Comparison of ENCODE assay signal across 8 cellular contexts in the genomic region with DNA sequence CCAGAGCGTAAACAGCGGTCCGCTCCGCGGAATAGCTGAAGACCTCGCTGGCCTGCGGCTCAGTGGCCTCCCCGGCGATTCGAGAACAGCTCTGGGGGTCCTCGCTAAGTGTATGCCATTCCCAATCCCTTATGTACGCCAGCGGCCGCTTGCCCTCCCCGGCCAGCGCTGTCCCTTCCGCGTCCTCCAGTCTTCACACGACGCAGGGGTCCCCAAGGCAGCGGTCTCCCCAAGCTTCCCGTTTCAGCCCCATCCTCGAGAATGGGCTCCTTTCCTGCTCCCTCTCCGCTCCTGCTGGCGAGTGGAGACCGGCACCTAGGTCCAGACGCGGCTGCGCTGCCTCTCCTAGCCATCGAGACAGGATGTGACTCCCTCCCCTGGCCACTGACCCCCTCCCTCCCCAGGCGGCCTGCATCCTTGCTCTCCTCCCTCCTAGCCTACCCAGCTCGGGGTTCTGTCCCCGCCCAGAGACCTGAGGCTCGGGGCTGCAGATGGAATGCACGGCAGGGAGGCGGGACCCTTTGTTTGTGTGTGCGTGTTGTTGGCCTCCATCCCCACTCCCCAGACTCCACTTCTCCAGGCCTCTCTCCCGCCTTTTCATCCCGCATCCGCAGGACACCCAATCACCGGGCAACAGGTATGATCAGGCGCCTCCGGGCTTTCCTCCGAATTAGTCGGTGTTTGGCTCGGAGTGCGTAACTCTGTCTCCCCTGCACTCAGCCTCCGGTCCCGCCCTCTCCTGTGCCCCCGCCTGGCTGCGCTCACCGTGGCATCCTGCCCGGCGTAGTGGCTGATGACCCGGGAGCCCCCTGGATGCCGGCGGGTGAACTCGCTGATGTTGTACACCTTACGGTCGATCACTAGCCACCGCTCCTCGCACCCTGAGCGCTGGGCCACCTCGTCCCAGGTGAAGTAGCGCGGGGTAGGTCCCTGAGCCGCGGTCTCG. TPM values are rescaled to one million over a fixed set of nuclear protein-coding genes. Genes with fewer than 3 reads are reported as not detected.
DNase-seq lines count a peak whose midpoint lies in the region; ATAC-seq lines count a peak whose summit lies in the region.

No MANE protein-coding gene starts in this region.

- H3K4me3 ChIP-seq in mesodermal cell (ENCODE audit: extremely low read depth, insufficient read depth, low read length, poor library complexity, severe bottlenecking) = peak overlapping the region; percentile 90

- peak; percentile 44 for ATAC-seq in GM18511 (IDR thresholded peaks at IDR 0.05; ENCODE audit: unreplicated experiment)
- peak; percentile 38 for ATAC-seq in HG03064 (IDR thresholded peaks at IDR 0.05; ENCODE audit: low read depth, unreplicated experiment)
- ATAC-seq in stimulated activated naive CD8-positive, alpha-beta T cell treated with anti-CD3 and anti-CD28 coated beads, Interleukin-15, Interleukin-2, amounts not matched to agents 100 U/mL and 50 U/mL, for 24 hours = peak; percentile 76

- peak overlapping the region; percentile 95 for H3K27ac ChIP-seq in mesodermal cell (ENCODE audit: low read depth, low read length, severe bottlenecking)

- peaks cover 22% of the 10 kb centered on the region for H3K4me1 ChIP-seq in mesodermal cell (ENCODE audit: control insufficient read depth, insufficient read depth, low read length, poor library complexity, severe bottlenecking)

- 0% methylated on average over 54 to 60 of the region's 69 CpGs for WGBS in mesodermal cell (ENCODE audit: insufficient coverage in 2 of 2), 2 experiments

- H3K36me3 ChIP-seq in mesodermal cell (ENCODE audit: control insufficient read depth, insufficient read depth, low read length) = peaks cover 43% of the 10 kb centered on the region

- no peaks in the 10 kb centered on the region for H3K9me3 ChIP-seq in mesodermal cell (ENCODE audit: control insufficient read depth, low read length)

- in situ Hi-C loops in ACHN (cut with HindIII; ENCODE audit: low pct_ligation_motif_present, low pct_unique_long_range_greater_than_20kb, low sequenced_read_pairs) = no loop called here

- DNase-seq in ACHN (peak; percentile 74), NCI-H345 treated with DMSO at 0.1 percent for 48 hours (lab: John Stamatoyannopoulos, UW; ENCODE audit: unreplicated experiment) (peak; percentile 31), epidermal melanocyte (ENCODE audit: insufficient read length, low spot score) (peak; percentile 54)
- peak; percentile 64 for DNase-seq in activated CD8-positive, alpha-beta memory T cell treated with anti-CD3 and anti-CD28 coated beads, Interleukin-2, amount 50 U/mL, for 4 hours
- peak; percentile 72 for DNase-seq in stimulated activated naive CD8-positive, alpha-beta T cell treated with anti-CD3 and anti-CD28 coated beads, Interleukin-15, Interleukin-2, amounts not matched to agents 100 U/mL and 50 U/mL, for 24 hours

RNA-seq across cellular contexts. Expression of gene FADS1, which starts 0.7 kb away (rescaled TPM):
- polyA plus RNA-seq in mesodermal cell (2013, experiment 1 of 2) = 174 TPM
- polyA plus RNA-seq in mesodermal cell (2013, experiment 2 of 2) = 172 TPM

RNA-seq across cellular contexts. Expression of gene FADS2, which starts 12.0 kb away (rescaled TPM):
- 708 TPM for polyA plus RNA-seq in mesodermal cell (2013, experiment 1 of 2)
- polyA plus RNA-seq in mesodermal cell (2013, experiment 2 of 2) = 593 TPM

RNA-seq across cellular contexts. Expression of gene FEN1, which starts 23.4 kb away (rescaled TPM):
- polyA plus RNA-seq in mesodermal cell (2013, experiment 1 of 2) = 34.0 TPM
- 29.7 TPM for polyA plus RNA-seq in mesodermal cell (2013, experiment 2 of 2)

RNA-seq across cellular contexts. Expression of gene TMEM258, which starts 23.7 kb away (rescaled TPM):
- 270 TPM for polyA plus RNA-seq in mesodermal cell (2013, experiment 1 of 2)
- polyA plus RNA-seq in mesodermal cell (2013, experiment 2 of 2) = 257 TPM

Comparison
In these comparisons a context has a peak if more than half of its experiments do, and no peak if none do; other contexts are left out.
1. Peak in every context shown above with its lines: DNase-seq, ATAC-seq, H3K4me3 ChIP-seq and H3K27ac ChIP-seq.